In the genomic region with DNA sequence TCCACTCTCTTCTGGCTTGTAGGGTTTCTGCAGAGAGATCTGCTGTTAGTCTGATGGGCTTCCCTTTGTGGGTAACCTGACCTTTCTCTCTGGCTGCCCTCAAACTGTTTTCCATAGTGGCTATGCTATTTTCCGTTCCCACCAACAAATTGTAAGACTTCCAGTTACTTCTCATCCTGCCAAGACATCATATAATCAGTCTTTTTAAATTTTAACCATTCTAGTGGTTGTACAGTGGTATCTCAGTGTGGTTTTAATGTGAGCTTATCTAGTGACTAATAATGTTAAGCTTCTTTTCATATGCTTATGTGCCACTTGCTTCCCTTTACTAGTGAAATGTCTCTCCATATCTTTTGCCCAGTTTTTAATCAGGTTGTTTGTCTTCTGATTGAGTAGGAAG, we compare ENCODE assay signal across 22 cellular contexts. TPM values are rescaled to one million over a fixed set of nuclear protein-coding genes. Genes with fewer than 3 reads are reported as not detected.
"Had no signal": no experiment of that assay in that cellular context is flagged by ENCODE, and none has a peak within 500 bp of the region (broad histone marks: within the 10 kb centered on the region; RNA-seq: fewer than 3 reads in every experiment).

No MANE protein-coding gene starts in this region.

- H3K4me1 Mint-ChIP-seq: immature natural killer cell; stimulated activated effector memory CD8-positive, alpha-beta T cell treated with anti-CD3 and anti-CD28 coated beads, Interleukin-12 subunit alpha, Interleukin-12 subunit beta, amount 100 ng/mL, for 72 hours had no signal

- FAIRE-seq: endometrium, kidney had no signal

- H3K4me3 ChIP-seq: lung, neural progenitor cell, ovary, smooth muscle cell, stomach had no signal

- DNase-seq: effector memory CD4-positive, alpha-beta T cell; foreskin keratinocyte; immature natural killer cell; kidney; left cardiac atrium; left ventricle myocardium superior; mesenchymal stem cell; midbrain; nucleus accumbens; ovary; right cardiac atrium; stimulated activated CD4-positive, alpha-beta T cell treated with anti-CD3 and anti-CD28 coated beads, Interleukin-4, amount 100 ng/mL, for 1 hour; stimulated activated CD8-positive, alpha-beta memory T cell treated with anti-CD3 and anti-CD28 coated beads, Interleukin-4, amount 100 ng/mL, for 48 hours; stomach; trophoblast cell had no signal

- H3K36me3 Mint-ChIP-seq: immature natural killer cell; natural killer cell treated with Interleukin-12 subunit alpha and Interleukin-12 subunit beta and Interleukin-15 and Interleukin-18, amount 100 ng/mL, for 72 hours; neural progenitor cell; stimulated activated effector memory CD8-positive, alpha-beta T cell treated with anti-CD3 and anti-CD28 coated beads, Interleukin-12 subunit alpha, Interleukin-12 subunit beta, amount 100 ng/mL, for 72 hours had no signal

- H3K27ac Mint-ChIP-seq: immature natural killer cell; natural killer cell treated with Interleukin-12 subunit alpha and Interleukin-12 subunit beta and Interleukin-15 and Interleukin-18, amount 100 ng/mL, for 72 hours; neural progenitor cell; stimulated activated effector memory CD8-positive, alpha-beta T cell treated with anti-CD3 and anti-CD28 coated beads, Interleukin-12 subunit alpha, Interleukin-12 subunit beta, amount 100 ng/mL, for 72 hours had no signal

- H3K27me3 ChIP-seq: ovary had no signal

- ATAC-seq: esophagus mucosa; foreskin keratinocyte; left cardiac atrium; left ventricle myocardium superior; natural killer cell treated with Interleukin-12 subunit alpha and Interleukin-12 subunit beta and Interleukin-15 and Interleukin-18, amount 100 ng/mL, for 72 hours; right cardiac atrium; stimulated activated effector memory CD8-positive, alpha-beta T cell treated with anti-CD3 and anti-CD28 coated beads, Interleukin-12 subunit alpha, Interleukin-12 subunit beta, amount 100 ng/mL, for 72 hours had no signal

- H3K4me1 ChIP-seq: stomach had no signal

- H3K9me3 ChIP-seq: ovary had no signal

- H3K36me3 ChIP-seq: neural progenitor cell, ovary, stomach had no signal

- H3K4me3 Mint-ChIP-seq: immature natural killer cell; natural killer cell treated with Interleukin-12 subunit alpha and Interleukin-12 subunit beta and Interleukin-15 and Interleukin-18, amount 100 ng/mL, for 72 hours; neural progenitor cell; stimulated activated effector memory CD8-positive, alpha-beta T cell treated with anti-CD3 and anti-CD28 coated beads, Interleukin-12 subunit alpha, Interleukin-12 subunit beta, amount 100 ng/mL, for 72 hours had no signal

- H3K27ac ChIP-seq: foreskin keratinocyte, neural progenitor cell, ovary, stomach had no signal

RNA-seq across cellular contexts. Expression of gene TRIM29, which starts 13.6 kb away (rescaled TPM):
- total RNA-seq: natural killer cell treated with Interleukin-12 subunit alpha and Interleukin-12 subunit beta and Interleukin-15 and Interleukin-18, amount 100 ng/mL, for 72 hours had no signal
